ENCODE assay signal across 3 cellular contexts in the genomic region with DNA sequence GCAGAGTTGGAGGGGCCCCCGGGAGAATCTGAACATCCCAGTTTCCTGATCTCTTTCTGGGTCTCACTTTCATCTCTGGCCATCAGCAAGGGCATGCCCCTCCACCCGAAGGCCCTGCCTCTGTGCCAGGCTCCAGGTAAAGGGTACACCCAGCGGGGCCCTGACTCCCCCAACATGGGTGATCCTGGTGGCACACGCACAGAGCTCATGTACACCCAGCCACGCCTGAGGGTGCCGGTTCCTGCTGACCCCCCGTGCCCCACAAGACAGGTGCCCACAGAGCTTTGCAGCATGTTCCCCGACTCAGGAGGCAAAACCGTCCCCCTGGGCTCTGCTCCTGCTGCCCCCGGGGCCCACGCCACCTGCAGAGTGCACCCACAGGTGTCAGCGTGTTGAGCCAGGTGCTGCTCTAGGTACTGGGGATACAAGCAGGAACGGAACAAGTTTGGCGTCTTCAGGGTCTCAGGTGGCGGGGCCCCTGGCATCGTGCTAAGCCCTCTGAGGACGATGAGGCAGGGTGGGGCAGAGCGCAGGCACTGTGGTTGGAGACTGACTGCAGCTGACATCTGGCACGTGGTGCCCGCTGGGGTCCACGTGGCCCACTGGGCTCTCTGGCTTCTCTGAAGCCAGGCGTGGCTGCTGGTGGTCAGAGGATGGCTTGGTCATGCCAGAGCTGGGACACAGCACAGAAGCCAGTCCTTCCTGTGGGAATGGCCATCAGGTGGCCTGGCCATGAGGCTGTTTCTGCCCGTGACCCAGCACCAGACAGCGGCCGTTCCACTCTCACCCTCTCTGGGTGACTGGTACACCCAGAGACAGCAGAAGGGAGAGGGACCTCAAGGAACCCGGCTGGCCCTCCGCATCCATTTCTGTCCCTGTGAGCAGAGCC.
TF ChIP-seq lines count a peak whose summit lies in the region.

No MANE protein-coding gene starts in this region.

TF ChIP-seq in SK-N-SH, 30 proteins besides CTCF, POLR2A, EP300 and RAD21 (continued from another document and continues in another):
- TF ChIP-seq TAF1 (IDR thresholded peaks at IDR 0.05; ENCODE audit: borderline replicate concordance, low read depth, low read length): no peak
- no peak for TF ChIP-seq SMC3 (IDR thresholded peaks at IDR 0.05; ENCODE audit: low read depth, low read length)
- TF ChIP-seq YY1 (IDR thresholded peaks at IDR 0.05; ENCODE audit: low read depth): no peak
- no peak for TF ChIP-seq FOSL2 (IDR thresholded peaks at IDR 0.05; ENCODE audit: borderline replicate concordance, low read depth)
- no peak for TF ChIP-seq TEAD4 (IDR thresholded peaks at IDR 0.05; ENCODE audit: borderline replicate concordance, insufficient read depth)
- TF ChIP-seq, protein P1, sequence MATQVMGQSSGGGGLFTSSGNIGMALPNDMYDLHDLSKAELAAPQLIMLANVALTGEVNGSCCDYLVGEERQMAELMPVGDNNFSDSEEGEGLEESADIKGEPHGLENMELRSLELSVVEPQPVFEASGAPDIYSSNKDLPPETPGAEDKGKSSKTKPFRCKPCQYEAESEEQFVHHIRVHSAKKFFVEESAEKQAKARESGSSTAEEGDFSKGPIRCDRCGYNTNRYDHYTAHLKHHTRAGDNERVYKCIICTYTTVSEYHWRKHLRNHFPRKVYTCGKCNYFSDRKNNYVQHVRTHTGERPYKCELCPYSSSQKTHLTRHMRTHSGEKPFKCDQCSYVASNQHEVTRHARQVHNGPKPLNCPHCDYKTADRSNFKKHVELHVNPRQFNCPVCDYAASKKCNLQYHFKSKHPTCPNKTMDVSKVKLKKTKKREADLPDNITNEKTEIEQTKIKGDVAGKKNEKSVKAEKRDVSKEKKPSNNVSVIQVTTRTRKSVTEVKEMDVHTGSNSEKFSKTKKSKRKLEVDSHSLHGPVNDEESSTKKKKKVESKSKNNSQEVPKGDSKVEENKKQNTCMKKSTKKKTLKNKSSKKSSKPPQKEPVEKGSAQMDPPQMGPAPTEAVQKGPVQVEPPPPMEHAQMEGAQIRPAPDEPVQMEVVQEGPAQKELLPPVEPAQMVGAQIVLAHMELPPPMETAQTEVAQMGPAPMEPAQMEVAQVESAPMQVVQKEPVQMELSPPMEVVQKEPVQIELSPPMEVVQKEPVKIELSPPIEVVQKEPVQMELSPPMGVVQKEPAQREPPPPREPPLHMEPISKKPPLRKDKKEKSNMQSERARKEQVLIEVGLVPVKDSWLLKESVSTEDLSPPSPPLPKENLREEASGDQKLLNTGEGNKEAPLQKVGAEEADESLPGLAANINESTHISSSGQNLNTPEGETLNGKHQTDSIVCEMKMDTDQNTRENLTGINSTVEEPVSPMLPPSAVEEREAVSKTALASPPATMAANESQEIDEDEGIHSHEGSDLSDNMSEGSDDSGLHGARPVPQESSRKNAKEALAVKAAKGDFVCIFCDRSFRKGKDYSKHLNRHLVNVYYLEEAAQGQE (IDR thresholded peaks at IDR 0.05; ENCODE audit: low read depth, low read length): no peak
- TF ChIP-seq, protein P2, sequence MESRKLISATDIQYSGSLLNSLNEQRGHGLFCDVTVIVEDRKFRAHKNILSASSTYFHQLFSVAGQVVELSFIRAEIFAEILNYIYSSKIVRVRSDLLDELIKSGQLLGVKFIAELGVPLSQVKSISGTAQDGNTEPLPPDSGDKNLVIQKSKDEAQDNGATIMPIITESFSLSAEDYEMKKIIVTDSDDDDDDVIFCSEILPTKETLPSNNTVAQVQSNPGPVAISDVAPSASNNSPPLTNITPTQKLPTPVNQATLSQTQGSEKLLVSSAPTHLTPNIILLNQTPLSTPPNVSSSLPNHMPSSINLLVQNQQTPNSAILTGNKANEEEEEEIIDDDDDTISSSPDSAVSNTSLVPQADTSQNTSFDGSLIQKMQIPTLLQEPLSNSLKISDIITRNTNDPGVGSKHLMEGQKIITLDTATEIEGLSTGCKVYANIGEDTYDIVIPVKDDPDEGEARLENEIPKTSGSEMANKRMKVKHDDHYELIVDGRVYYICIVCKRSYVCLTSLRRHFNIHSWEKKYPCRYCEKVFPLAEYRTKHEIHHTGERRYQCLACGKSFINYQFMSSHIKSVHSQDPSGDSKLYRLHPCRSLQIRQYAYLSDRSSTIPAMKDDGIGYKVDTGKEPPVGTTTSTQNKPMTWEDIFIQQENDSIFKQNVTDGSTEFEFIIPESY (IDR thresholded peaks at IDR 0.05; ENCODE audit: borderline replicate concordance, low read depth): no peak
- TF ChIP-seq PBX3 (IDR thresholded peaks at IDR 0.05): no peak
- no peak for TF ChIP-seq MEF2A (IDR thresholded peaks at IDR 0.05; ENCODE audit: borderline replicate concordance, low read depth)
- TF ChIP-seq POLR2AphosphoS5 (IDR thresholded peaks at IDR 0.05; ENCODE audit: low read depth, low read length): no peak
- TF ChIP-seq JUND (IDR thresholded peaks at IDR 0.05): no peak

TF ChIP-seq in SK-N-SH treated with all-trans-retinoic acid at 6 μM for 48 hours, 23 proteins besides CTCF, POLR2A, EP300 and RAD21 (continued from another document):
- TF ChIP-seq, protein P3, sequence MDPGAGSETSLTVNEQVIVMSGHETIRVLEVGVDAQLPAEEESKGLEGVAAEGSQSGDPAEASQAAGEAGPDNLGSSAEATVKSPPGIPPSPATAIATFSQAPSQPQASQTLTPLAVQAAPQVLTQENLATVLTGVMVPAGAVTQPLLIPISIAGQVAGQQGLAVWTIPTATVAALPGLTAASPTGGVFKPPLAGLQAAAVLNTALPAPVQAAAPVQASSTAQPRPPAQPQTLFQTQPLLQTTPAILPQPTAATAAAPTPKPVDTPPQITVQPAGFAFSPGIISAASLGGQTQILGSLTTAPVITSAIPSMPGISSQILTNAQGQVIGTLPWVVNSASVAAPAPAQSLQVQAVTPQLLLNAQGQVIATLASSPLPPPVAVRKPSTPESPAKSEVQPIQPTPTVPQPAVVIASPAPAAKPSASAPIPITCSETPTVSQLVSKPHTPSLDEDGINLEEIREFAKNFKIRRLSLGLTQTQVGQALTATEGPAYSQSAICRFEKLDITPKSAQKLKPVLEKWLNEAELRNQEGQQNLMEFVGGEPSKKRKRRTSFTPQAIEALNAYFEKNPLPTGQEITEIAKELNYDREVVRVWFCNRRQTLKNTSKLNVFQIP (CRISPR knock-in tag; IDR thresholded peaks at IDR 0.05; ENCODE audit: borderline replicate concordance, low read depth): no peak
- TF ChIP-seq PPARA (CRISPR knock-in tag; IDR thresholded peaks at IDR 0.05; ENCODE audit: borderline replicate concordance) (no peak), TCF4 (CRISPR knock-in tag; IDR thresholded peaks at IDR 0.05; ENCODE audit: borderline replicate concordance) (no peak), CSDC2 (CRISPR knock-in tag; IDR thresholded peaks at IDR 0.05) (no peak), ZFP30 (CRISPR knock-in tag; IDR thresholded peaks at IDR 0.05) (no peak), TOX (CRISPR knock-in tag; IDR thresholded peaks at IDR 0.05; ENCODE audit: borderline replicate concordance) (no peak), OSR1 (CRISPR knock-in tag; IDR thresholded peaks at IDR 0.05) (no peak), SNAI2 (CRISPR knock-in tag; IDR thresholded peaks at IDR 0.05) (no peak), ZFP3 (CRISPR knock-in tag; IDR thresholded peaks at IDR 0.05) (no peak)

TF ChIP-seq in WTC11, 78 proteins besides CTCF, POLR2A, EP300 and RAD21 (continued from another document):
- TF ChIP-seq USF2 (CRISPR knock-in tag; IDR thresholded peaks at IDR 0.05) (no peak), FOXK1 (CRISPR knock-in tag; IDR thresholded peaks at IDR 0.05) (no peak), ETV6 (CRISPR knock-in tag; IDR thresholded peaks at IDR 0.05) (no peak), RORB (CRISPR knock-in tag; IDR thresholded peaks at IDR 0.05) (no peak), SOX15 (CRISPR knock-in tag; IDR thresholded peaks at IDR 0.05) (no peak), SMAD4 (CRISPR knock-in tag; IDR thresholded peaks at IDR 0.05) (no peak), IRF2 (CRISPR knock-in tag; IDR thresholded peaks at IDR 0.05; ENCODE audit: borderline replicate concordance, low read depth) (no peak), EMX1 (CRISPR knock-in tag; IDR thresholded peaks at IDR 0.05) (no peak), ZBTB21 (CRISPR knock-in tag; IDR thresholded peaks at IDR 0.05; ENCODE audit: borderline replicate concordance) (no peak)
- TF ChIP-seq, protein P4, sequence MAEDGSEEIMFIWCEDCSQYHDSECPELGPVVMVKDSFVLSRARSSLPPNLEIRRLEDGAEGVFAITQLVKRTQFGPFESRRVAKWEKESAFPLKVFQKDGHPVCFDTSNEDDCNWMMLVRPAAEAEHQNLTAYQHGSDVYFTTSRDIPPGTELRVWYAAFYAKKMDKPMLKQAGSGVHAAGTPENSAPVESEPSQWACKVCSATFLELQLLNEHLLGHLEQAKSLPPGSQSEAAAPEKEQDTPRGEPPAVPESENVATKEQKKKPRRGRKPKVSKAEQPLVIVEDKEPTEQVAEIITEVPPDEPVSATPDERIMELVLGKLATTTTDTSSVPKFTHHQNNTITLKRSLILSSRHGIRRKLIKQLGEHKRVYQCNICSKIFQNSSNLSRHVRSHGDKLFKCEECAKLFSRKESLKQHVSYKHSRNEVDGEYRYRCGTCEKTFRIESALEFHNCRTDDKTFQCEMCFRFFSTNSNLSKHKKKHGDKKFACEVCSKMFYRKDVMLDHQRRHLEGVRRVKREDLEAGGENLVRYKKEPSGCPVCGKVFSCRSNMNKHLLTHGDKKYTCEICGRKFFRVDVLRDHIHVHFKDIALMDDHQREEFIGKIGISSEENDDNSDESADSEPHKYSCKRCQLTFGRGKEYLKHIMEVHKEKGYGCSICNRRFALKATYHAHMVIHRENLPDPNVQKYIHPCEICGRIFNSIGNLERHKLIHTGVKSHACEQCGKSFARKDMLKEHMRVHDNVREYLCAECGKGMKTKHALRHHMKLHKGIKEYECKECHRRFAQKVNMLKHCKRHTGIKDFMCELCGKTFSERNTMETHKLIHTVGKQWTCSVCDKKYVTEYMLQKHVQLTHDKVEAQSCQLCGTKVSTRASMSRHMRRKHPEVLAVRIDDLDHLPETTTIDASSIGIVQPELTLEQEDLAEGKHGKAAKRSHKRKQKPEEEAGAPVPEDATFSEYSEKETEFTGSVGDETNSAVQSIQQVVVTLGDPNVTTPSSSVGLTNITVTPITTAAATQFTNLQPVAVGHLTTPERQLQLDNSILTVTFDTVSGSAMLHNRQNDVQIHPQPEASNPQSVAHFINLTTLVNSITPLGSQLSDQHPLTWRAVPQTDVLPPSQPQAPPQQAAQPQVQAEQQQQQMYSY (CRISPR knock-in tag; IDR thresholded peaks at IDR 0.05): no peak
- TF ChIP-seq, protein P5, sequence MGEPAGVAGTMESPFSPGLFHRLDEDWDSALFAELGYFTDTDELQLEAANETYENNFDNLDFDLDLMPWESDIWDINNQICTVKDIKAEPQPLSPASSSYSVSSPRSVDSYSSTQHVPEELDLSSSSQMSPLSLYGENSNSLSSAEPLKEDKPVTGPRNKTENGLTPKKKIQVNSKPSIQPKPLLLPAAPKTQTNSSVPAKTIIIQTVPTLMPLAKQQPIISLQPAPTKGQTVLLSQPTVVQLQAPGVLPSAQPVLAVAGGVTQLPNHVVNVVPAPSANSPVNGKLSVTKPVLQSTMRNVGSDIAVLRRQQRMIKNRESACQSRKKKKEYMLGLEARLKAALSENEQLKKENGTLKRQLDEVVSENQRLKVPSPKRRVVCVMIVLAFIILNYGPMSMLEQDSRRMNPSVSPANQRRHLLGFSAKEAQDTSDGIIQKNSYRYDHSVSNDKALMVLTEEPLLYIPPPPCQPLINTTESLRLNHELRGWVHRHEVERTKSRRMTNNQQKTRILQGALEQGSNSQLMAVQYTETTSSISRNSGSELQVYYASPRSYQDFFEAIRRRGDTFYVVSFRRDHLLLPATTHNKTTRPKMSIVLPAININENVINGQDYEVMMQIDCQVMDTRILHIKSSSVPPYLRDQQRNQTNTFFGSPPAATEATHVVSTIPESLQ (CRISPR knock-in tag; IDR thresholded peaks at IDR 0.05): no peak
- TF ChIP-seq, protein P6, sequence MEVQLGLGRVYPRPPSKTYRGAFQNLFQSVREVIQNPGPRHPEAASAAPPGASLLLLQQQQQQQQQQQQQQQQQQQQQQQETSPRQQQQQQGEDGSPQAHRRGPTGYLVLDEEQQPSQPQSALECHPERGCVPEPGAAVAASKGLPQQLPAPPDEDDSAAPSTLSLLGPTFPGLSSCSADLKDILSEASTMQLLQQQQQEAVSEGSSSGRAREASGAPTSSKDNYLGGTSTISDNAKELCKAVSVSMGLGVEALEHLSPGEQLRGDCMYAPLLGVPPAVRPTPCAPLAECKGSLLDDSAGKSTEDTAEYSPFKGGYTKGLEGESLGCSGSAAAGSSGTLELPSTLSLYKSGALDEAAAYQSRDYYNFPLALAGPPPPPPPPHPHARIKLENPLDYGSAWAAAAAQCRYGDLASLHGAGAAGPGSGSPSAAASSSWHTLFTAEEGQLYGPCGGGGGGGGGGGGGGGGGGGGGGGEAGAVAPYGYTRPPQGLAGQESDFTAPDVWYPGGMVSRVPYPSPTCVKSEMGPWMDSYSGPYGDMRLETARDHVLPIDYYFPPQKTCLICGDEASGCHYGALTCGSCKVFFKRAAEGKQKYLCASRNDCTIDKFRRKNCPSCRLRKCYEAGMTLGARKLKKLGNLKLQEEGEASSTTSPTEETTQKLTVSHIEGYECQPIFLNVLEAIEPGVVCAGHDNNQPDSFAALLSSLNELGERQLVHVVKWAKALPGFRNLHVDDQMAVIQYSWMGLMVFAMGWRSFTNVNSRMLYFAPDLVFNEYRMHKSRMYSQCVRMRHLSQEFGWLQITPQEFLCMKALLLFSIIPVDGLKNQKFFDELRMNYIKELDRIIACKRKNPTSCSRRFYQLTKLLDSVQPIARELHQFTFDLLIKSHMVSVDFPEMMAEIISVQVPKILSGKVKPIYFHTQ (CRISPR knock-in tag; IDR thresholded peaks at IDR 0.05): no peak
- TF ChIP-seq, protein P7, sequence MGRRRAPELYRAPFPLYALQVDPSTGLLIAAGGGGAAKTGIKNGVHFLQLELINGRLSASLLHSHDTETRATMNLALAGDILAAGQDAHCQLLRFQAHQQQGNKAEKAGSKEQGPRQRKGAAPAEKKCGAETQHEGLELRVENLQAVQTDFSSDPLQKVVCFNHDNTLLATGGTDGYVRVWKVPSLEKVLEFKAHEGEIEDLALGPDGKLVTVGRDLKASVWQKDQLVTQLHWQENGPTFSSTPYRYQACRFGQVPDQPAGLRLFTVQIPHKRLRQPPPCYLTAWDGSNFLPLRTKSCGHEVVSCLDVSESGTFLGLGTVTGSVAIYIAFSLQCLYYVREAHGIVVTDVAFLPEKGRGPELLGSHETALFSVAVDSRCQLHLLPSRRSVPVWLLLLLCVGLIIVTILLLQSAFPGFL (CRISPR knock-in tag; IDR thresholded peaks at IDR 0.05; ENCODE audit: borderline replicate concordance): no peak
